Comparison of ENCODE assay signal across 1 cellular context in genomic region chr3:12838179-12838965, GRCh38.
TF ChIP-seq lines count a peak whose summit lies in the region.

No MANE protein-coding gene starts in this region.

TF ChIP-seq in SK-N-SH treated with all-trans-retinoic acid at 6 μM for 48 hours, 23 proteins besides CTCF, POLR2A, EP300 and RAD21 (continued from another document):
- TF ChIP-seq TSHZ2 (CRISPR knock-in tag; IDR thresholded peaks at IDR 0.05): no peak
- TF ChIP-seq CREB5 (CRISPR knock-in tag; IDR thresholded peaks at IDR 0.05; ENCODE audit: low read depth): no peak
- no peak for TF ChIP-seq ZFP30 (CRISPR knock-in tag; IDR thresholded peaks at IDR 0.05)
- TF ChIP-seq CSDC2 (CRISPR knock-in tag; IDR thresholded peaks at IDR 0.05): no peak
